In genomic region chr14:25869854-25870253, GRCh38 we compare ENCODE assay signal across 34 cellular contexts.
"Had no signal": no experiment of that assay in that cellular context is flagged by ENCODE, and none has a peak within 500 bp of the region (broad histone marks: within the 10 kb centered on the region; RNA-seq: fewer than 3 reads in every experiment).

No MANE protein-coding gene starts in this region.

- DNase-seq: Karpas-422, Kasumi-1, MG63, MM.1S, MV-4-11, NCI-H1048, NCI-H1092, NCI-H1092 treated with DMSO at 0.1 percent for 48 hours, NCI-H1105, NCI-H1105 treated with DMSO at 0.1 percent for 48 hours, NCI-H1417, NCI-H1417 treated with DMSO at 0.1 percent for 48 hours, NCI-H1436, NCI-H1436 treated with DMSO at 0.1 percent for 48 hours, NCI-H146, NCI-H1694, NCI-H1694 treated with DMSO at 0.1 percent for 48 hours, NCI-H187, NCI-H187 treated with DMSO at 0.1 percent for 48 hours, NCI-H1930, NCI-H2029, NCI-H2029 treated with DMSO at 0.1 percent for 48 hours, NCI-H2081, NCI-H2081 treated with DMSO at 0.1 percent for 48 hours, NCI-H2107, NCI-H2171, NCI-H2171 treated with DMSO at 0.1 percent for 48 hours, NCI-H2227 treated with DMSO at 0.1 percent for 48 hours, NCI-H226, NCI-H345, NCI-H446, NCI-H446 treated with DMSO at 0.1 percent for 48 hours, NCI-H510A, NCI-H510A treated with DMSO at 0.1 percent for 48 hours had no signal

- H3K4me3 ChIP-seq: MG63 had no signal

- H3K36me3 ChIP-seq: MG63 had no signal

- H3K27me3 ChIP-seq: MG63 had no signal

- H3K9me3 ChIP-seq: MG63 had no signal
